Comparison of ENCODE assay signal across 9 cellular contexts in genomic region chr19:39506944-39507714, GRCh38. TPM values are rescaled to one million over a fixed set of nuclear protein-coding genes. Genes with fewer than 3 reads are reported as not detected.
DNase-seq lines count a peak whose midpoint lies in the region; ATAC-seq and TF ChIP-seq lines count a peak whose summit lies in the region.
"Had no signal": no experiment of that assay in that cellular context is flagged by ENCODE, and none has a peak within 500 bp of the region (broad histone marks: within the 10 kb centered on the region; RNA-seq: fewer than 3 reads in every experiment).

No MANE protein-coding gene starts in this region.

- peak overlapping the region; percentile 49 to 71 (median 62) for H3K4me3 ChIP-seq in BLaER1 treated with 17β-estradiol and CSF1 and Interleukin-3, amounts not matched to agents 10 nM and 100 nM
- H3K4me3 ChIP-seq in psoas muscle, result peak overlapping the region; percentile 58

- 0 out of 22 replicates have a peak overlapping the region, but pooled peaks of 1 of the 11 experiments have one; percentile 17 for H3K27ac ChIP-seq in BLaER1 treated with 17β-estradiol and CSF1 and Interleukin-3, amounts not matched to agents 10 nM and 100 nM
- H3K27ac ChIP-seq in foreskin keratinocyte (no peak overlapping the region), psoas muscle (no peak overlapping the region)

- no peak overlapping the region for H3K27ac Mint-ChIP-seq in activated T-helper 1 cell treated with anti-CD3 and anti-CD28 coated beads, Interleukin-12 subunit alpha, Interleukin-12 subunit beta, Interleukin-2, Interleukin-4 antibody, amounts not matched to agents 30 ng/mL and 10 ng/mL and 1 ng/mL, durations not matched to agents 14 hours and 24 hours and 36 hours

- no peaks in the 10 kb centered on the region for H3K36me3 Mint-ChIP-seq in activated T-helper 1 cell treated with anti-CD3 and anti-CD28 coated beads, Interleukin-12 subunit alpha, Interleukin-12 subunit beta, Interleukin-2, Interleukin-4 antibody, amounts not matched to agents 30 ng/mL and 10 ng/mL and 1 ng/mL, durations not matched to agents 14 hours and 24 hours and 36 hours (ENCODE audit: low read depth)

- 1 to 2% (median 2%) methylated on average over 73 to 96 of the region's 96 CpGs for WGBS in psoas muscle, 3 donors

- H3K4me1 ChIP-seq in BLaER1 treated with 17β-estradiol and CSF1 and Interleukin-3, amounts not matched to agents 10 nM and 100 nM, result peaks cover 0 to 15% (median 13%) of the 10 kb centered on the region in 10 experiments; a peak in 7 of 20 replicates
- H3K4me1 ChIP-seq in foreskin keratinocyte, result no peaks in the 10 kb centered on the region
- H3K4me1 ChIP-seq in psoas muscle, result no peaks in the 10 kb centered on the region

- no peaks in the 10 kb centered on the region for H3K9me3 Mint-ChIP-seq in activated T-helper 1 cell treated with anti-CD3 and anti-CD28 coated beads, Interleukin-12 subunit alpha, Interleukin-12 subunit beta, Interleukin-2, Interleukin-4 antibody, amounts not matched to agents 30 ng/mL and 10 ng/mL and 1 ng/mL, durations not matched to agents 14 hours and 24 hours and 36 hours

- peaks cover 51% of the 10 kb centered on the region for H3K27me3 Mint-ChIP-seq in activated T-helper 1 cell treated with anti-CD3 and anti-CD28 coated beads, Interleukin-12 subunit alpha, Interleukin-12 subunit beta, Interleukin-2, Interleukin-4 antibody, amounts not matched to agents 30 ng/mL and 10 ng/mL and 1 ng/mL, durations not matched to agents 14 hours and 24 hours and 36 hours (ENCODE audit: insufficient read depth)

- peak overlapping the region; percentile 82 for H3K4me3 Mint-ChIP-seq in activated T-helper 1 cell treated with anti-CD3 and anti-CD28 coated beads, Interleukin-12 subunit alpha, Interleukin-12 subunit beta, Interleukin-2, Interleukin-4 antibody, amounts not matched to agents 30 ng/mL and 10 ng/mL and 1 ng/mL, durations not matched to agents 14 hours and 24 hours and 36 hours

- DNase-seq in H4 (ENCODE audit: low spot score), result peak; percentile 45
- peak; percentile 95 for DNase-seq in NCI-H82 (lab: John Stamatoyannopoulos, UW)
- peak; percentile 54 for DNase-seq in activated T-helper 1 cell treated with anti-CD3 and anti-CD28 coated beads, Interleukin-12 subunit alpha, Interleukin-12 subunit beta, Interleukin-2, Interleukin-4 antibody, amounts not matched to agents 30 ng/mL and 10 ng/mL and 1 ng/mL, durations not matched to agents 14 hours and 24 hours and 36 hours (ENCODE audit: low spot score)
- DNase-seq in foreskin keratinocyte, result peak; percentile 50 to 59
- DNase-seq in psoas muscle, result no peak
- no peak for DNase-seq in ureter (ENCODE audit: low spot score)

- peaks cover 38 to 53% (median 47%) of the 10 kb centered on the region in 11 experiments for H3K27me3 ChIP-seq in BLaER1 treated with 17β-estradiol and CSF1 and Interleukin-3, amounts not matched to agents 10 nM and 100 nM
- H3K27me3 ChIP-seq in foreskin keratinocyte, result peaks cover 20% of the 10 kb centered on the region
- peaks cover 0 to 98% (median 33%) of the 10 kb centered on the region in 3 donors for H3K27me3 ChIP-seq in psoas muscle (ENCODE audit: insufficient read depth in 3 of 3, low read length in 2 of 3)

- H3K36me3 ChIP-seq in BLaER1 treated with 17β-estradiol and CSF1 and Interleukin-3, amounts not matched to agents 10 nM and 100 nM, result peaks cover 0 to 8% (median 0%) of the 10 kb centered on the region in 11 experiments; a peak in 1 of 22 replicates
- no peaks in the 10 kb centered on the region for H3K36me3 ChIP-seq in psoas muscle (ENCODE audit: insufficient read depth in 1 of 2, low read depth in 1 of 2)

- peaks cover 16% of the 10 kb centered on the region for H3K4me1 Mint-ChIP-seq in activated T-helper 1 cell treated with anti-CD3 and anti-CD28 coated beads, Interleukin-12 subunit alpha, Interleukin-12 subunit beta, Interleukin-2, Interleukin-4 antibody, amounts not matched to agents 30 ng/mL and 10 ng/mL and 1 ng/mL, durations not matched to agents 14 hours and 24 hours and 36 hours (ENCODE audit: low read depth)

- intact Hi-C loops in activated T-helper 1 cell treated with anti-CD3 and anti-CD28 coated beads, Interleukin-12 subunit alpha, Interleukin-12 subunit beta, Interleukin-2, Interleukin-4 antibody, amounts not matched to agents 30 ng/mL and 10 ng/mL and 1 ng/mL, durations not matched to agents 14 hours and 24 hours and 36 hours (cut with micrococcal nuclease), result loop anchor here (1.0 to 2.0 kb wide), 3 partner anchors 25 to 95 kb away; partner anchors contain the start of genes EID2B, PLEKHG2 and TIMM50
- intact Hi-C loops in psoas muscle (cut with DNase I), result no loop called here

- no peaks in the 10 kb centered on the region for H3K9me3 ChIP-seq in BLaER1 treated with 17β-estradiol and CSF1 and Interleukin-3, amounts not matched to agents 10 nM and 100 nM (replicated peaks in 1 of 11)
- no peaks in the 10 kb centered on the region for H3K9me3 ChIP-seq in psoas muscle

- TF ChIP-seq CTCF in foreskin keratinocyte (conservative IDR thresholded peaks at IDR 0.05), result no peak
- TF ChIP-seq CTCF in psoas muscle (IDR thresholded peaks at IDR 0.05), result no peak

- H3K4me2 ChIP-seq in BLaER1 treated with 17β-estradiol and CSF1 and Interleukin-3, amounts not matched to agents 10 nM and 100 nM, result peak overlapping the region; percentile 62 to 87 (median 80)

- ATAC-seq in foreskin keratinocyte (peak; percentile 76), psoas muscle (peak in 1 of 4 donors; percentile 17), HG02884 (IDR thresholded peaks at IDR 0.05; ENCODE audit: unreplicated experiment) (no peak)

- peak overlapping the region in 10 of 11 experiments; percentile 45 to 65 (median 53); a peak in 18 of 22 replicates for H3K9ac ChIP-seq in BLaER1 treated with 17β-estradiol and CSF1 and Interleukin-3, amounts not matched to agents 10 nM and 100 nM

- peaks cover 0 to 9% (median 0%) of the 10 kb centered on the region in 11 experiments; a peak in 3 of 22 replicates for H4K20me1 ChIP-seq in BLaER1 treated with 17β-estradiol and CSF1 and Interleukin-3, amounts not matched to agents 10 nM and 100 nM

RNA-seq across cellular contexts. Expression of gene SELENOV, which starts 7.8 kb away (rescaled TPM):
- total RNA-seq in H4 (2014; rRNA removed; shearing (Covaris generic)), result not detected in 2 replicates
- not detected in 2 replicates for total RNA-seq in activated T-helper 1 cell treated with anti-CD3 and anti-CD28 coated beads, Interleukin-12 subunit alpha, Interleukin-12 subunit beta, Interleukin-2, Interleukin-4 antibody, amounts not matched to agents 30 ng/mL and 10 ng/mL and 1 ng/mL, durations not matched to agents 14 hours and 24 hours and 36 hours
- not detected in 2 replicates for total RNA-seq in foreskin keratinocyte
- polyA plus RNA-seq in foreskin keratinocyte, result not detected in 2 replicates
- not detected for total RNA-seq in psoas muscle
- polyA plus RNA-seq in psoas muscle, result not detected
- not detected for total RNA-seq in ureter
- total RNA-seq: temporal lobe had no signal

RNA-seq across cellular contexts. Expression of gene DLL3, which starts 8.4 kb away (rescaled TPM):
- total RNA-seq in H4 (2014; rRNA removed; shearing (Covaris generic)), result 2.0 and 2.2 TPM in 2 replicates
- 1.6 and 2.1 TPM in 2 replicates for total RNA-seq in activated T-helper 1 cell treated with anti-CD3 and anti-CD28 coated beads, Interleukin-12 subunit alpha, Interleukin-12 subunit beta, Interleukin-2, Interleukin-4 antibody, amounts not matched to agents 30 ng/mL and 10 ng/mL and 1 ng/mL, durations not matched to agents 14 hours and 24 hours and 36 hours
- total RNA-seq in foreskin keratinocyte, result 1.7 and 2.0 TPM in 2 replicates
- 2.8 and 3.0 TPM in 2 replicates for polyA plus RNA-seq in foreskin keratinocyte
- under 1 TPM in 1 of 4 donors, not detected in 3; 0.14 TPM for total RNA-seq in psoas muscle
- polyA plus RNA-seq in psoas muscle, result under 1 TPM in 1 of 3 donors, not detected in 2; 0.03 TPM
- total RNA-seq in ureter, result not detected

RNA-seq across cellular contexts. Expression of gene EID2B, which starts 25.5 kb away (rescaled TPM):
- 3.2 and 3.3 TPM in 2 replicates for total RNA-seq in H4 (2014; rRNA removed; shearing (Covaris generic))
- 3.2 and 3.7 TPM in 2 replicates for total RNA-seq in activated T-helper 1 cell treated with anti-CD3 and anti-CD28 coated beads, Interleukin-12 subunit alpha, Interleukin-12 subunit beta, Interleukin-2, Interleukin-4 antibody, amounts not matched to agents 30 ng/mL and 10 ng/mL and 1 ng/mL, durations not matched to agents 14 hours and 24 hours and 36 hours
- total RNA-seq in foreskin keratinocyte (1.7 and 1.9 TPM in 2 replicates), psoas muscle (1 to 10 TPM in 3 of 4 donors, under 1 TPM in 1; 0.71 to 1.9 (median 1.7) TPM), ureter (2.4 TPM)
- polyA plus RNA-seq in foreskin keratinocyte (1.1 and 1.2 TPM in 2 replicates), psoas muscle (1 to 10 TPM in 2 of 3 donors, under 1 TPM in 1; 0.83 to 9.0 (median 1.9) TPM)

RNA-seq across cellular contexts. Expression of gene TIMM50, which starts 26.5 kb away (rescaled TPM):
- total RNA-seq in H4 (2014; rRNA removed; shearing (Covaris generic)), result 91.9 and 122 TPM in 2 replicates
- total RNA-seq in activated T-helper 1 cell treated with anti-CD3 and anti-CD28 coated beads, Interleukin-12 subunit alpha, Interleukin-12 subunit beta, Interleukin-2, Interleukin-4 antibody, amounts not matched to agents 30 ng/mL and 10 ng/mL and 1 ng/mL, durations not matched to agents 14 hours and 24 hours and 36 hours, result 121 and 127 TPM in 2 replicates
- total RNA-seq in foreskin keratinocyte, result 87.9 and 99.1 TPM in 2 replicates
- 115 and 122 TPM in 2 replicates for polyA plus RNA-seq in foreskin keratinocyte
- 100 to 1,000 TPM in 1 of 4 donors, 10 to 100 TPM in 3; 70.5 to 105 (median 75.7) TPM for total RNA-seq in psoas muscle
- 100 to 1,000 TPM in 1 of 3 donors, 10 to 100 TPM in 2; 86.1 to 189 (median 95.0) TPM for polyA plus RNA-seq in psoas muscle
- 64.9 TPM for total RNA-seq in ureter

RNA-seq across cellular contexts. Expression of gene EID2, which starts 32.8 kb away (rescaled TPM):
- 10.8 and 11.5 TPM in 2 replicates for total RNA-seq in H4 (2014; rRNA removed; shearing (Covaris generic))
- 17.0 and 17.6 TPM in 2 replicates for total RNA-seq in activated T-helper 1 cell treated with anti-CD3 and anti-CD28 coated beads, Interleukin-12 subunit alpha, Interleukin-12 subunit beta, Interleukin-2, Interleukin-4 antibody, amounts not matched to agents 30 ng/mL and 10 ng/mL and 1 ng/mL, durations not matched to agents 14 hours and 24 hours and 36 hours
- total RNA-seq in foreskin keratinocyte, result 11.6 and 13.5 TPM in 2 replicates
- 14.4 and 15.9 TPM in 2 replicates for polyA plus RNA-seq in foreskin keratinocyte
- 10 to 100 TPM in 3 of 4 donors, 1 to 10 TPM in 1; 7.6 to 13.2 (median 10.8) TPM for total RNA-seq in psoas muscle
- polyA plus RNA-seq in psoas muscle, result 10 to 100 TPM in 1 of 3 donors, 1 to 10 TPM in 2; 7.7 to 15.7 (median 9.3) TPM
- total RNA-seq in ureter, result 10.4 TPM

Comparison
In these comparisons a context has a peak if more than half of its experiments do, and no peak if none do; other contexts are left out.
1. DNase-seq: peak in H4 (single experiment), NCI-H82 (single experiment), activated T-helper 1 cell treated with anti-CD3 and anti-CD28 coated beads, Interleukin-12 subunit alpha, Interleukin-12 subunit beta, Interleukin-2, Interleukin-4 antibody, amounts not matched to agents 30 ng/mL and 10 ng/mL and 1 ng/mL, durations not matched to agents 14 hours and 24 hours and 36 hours (single experiment) and foreskin keratinocyte (2 of 2); none in psoas muscle (0 of 2) and ureter (single experiment).